In the genomic region with DNA sequence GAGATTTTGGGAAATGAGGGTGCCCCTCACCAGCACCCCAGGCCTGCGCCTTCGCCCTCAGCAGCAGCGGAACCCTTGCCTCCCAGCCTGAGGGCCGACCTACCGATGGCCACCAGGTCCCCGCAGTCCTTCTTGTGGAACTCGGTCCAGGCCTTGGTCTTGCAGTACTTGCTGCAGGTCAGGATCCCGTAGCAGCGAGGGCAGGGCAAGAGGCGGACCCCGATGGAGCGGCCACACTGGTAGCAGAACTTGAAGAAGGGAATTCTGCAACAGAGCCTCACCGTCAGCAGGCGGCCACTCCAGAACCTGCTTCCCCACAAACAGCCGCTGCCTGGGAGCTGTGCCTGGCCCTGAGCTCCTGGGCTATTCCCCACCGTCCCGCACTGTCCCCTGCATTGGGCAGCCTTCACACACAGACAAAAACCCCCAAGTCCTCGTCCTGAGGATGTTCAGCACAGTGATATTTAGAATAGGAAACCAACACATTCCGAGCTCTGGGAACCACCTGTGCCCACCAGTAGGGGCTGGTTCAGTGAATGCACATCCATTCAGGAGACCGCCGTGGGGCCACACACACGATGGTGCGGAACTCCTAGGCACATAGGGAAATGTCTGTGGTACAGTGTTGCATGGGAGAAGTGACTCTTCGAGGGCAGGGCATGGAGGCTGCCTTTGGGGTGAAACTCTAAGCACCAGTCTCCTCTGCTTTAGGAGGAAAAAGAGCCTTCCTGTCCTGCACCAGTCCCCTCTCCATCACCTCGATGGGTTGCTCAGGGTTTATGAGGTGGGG, we compare ENCODE assay signal across 19 cellular contexts. TPM values are rescaled to one million over a fixed set of nuclear protein-coding genes. Genes with fewer than 3 reads are reported as not detected.
DNase-seq lines count a peak whose midpoint lies in the region; ATAC-seq and TF ChIP-seq lines count a peak whose summit lies in the region.
"Had no signal": no experiment of that assay in that cellular context is flagged by ENCODE, and none has a peak within 500 bp of the region (broad histone marks: within the 10 kb centered on the region; RNA-seq: fewer than 3 reads in every experiment).

No MANE protein-coding gene starts in this region.

- TF ChIP-seq CTCF in left ventricle myocardium inferior (IDR thresholded peaks at IDR 0.05; ENCODE audit: borderline replicate concordance) (no peak), lung (IDR thresholded peaks at IDR 0.05; ENCODE audit: control extremely low read depth, extremely low read depth) (no peak), tibial artery (IDR thresholded peaks at IDR 0.05) (no peak)

- H3K4me3 ChIP-seq in left ventricle myocardium inferior (no peak overlapping the region), lung (no peak overlapping the region), tibial artery (no peak overlapping the region)
- H3K4me3 ChIP-seq: suprapubic skin had no signal

- H3K36me3 ChIP-seq in left ventricle myocardium inferior = no peaks in the 10 kb centered on the region
- H3K36me3 ChIP-seq in lung (ENCODE audit: control insufficient read depth in 2 of 2, insufficient read depth in 2 of 2, low read length in 2 of 2) = no peaks in the 10 kb centered on the region
- H3K36me3 ChIP-seq in tibial artery = peaks cover 2 to 13% (median 8%) of the 10 kb centered on the region in 3 donors
- H3K36me3 ChIP-seq: suprapubic skin had no signal

- H3K27ac ChIP-seq in left ventricle myocardium inferior (replicated peaks) (no peak overlapping the region), lung (ENCODE audit: low read depth in 1 of 2, low read length in 1 of 2) (no peak overlapping the region), tibial artery (no peak overlapping the region)
- H3K27ac ChIP-seq: KMS-11, suprapubic skin had no signal

- intact Hi-C loops in cardiac septum (cut with DNase I) (no loop called here), left ventricle myocardium inferior (cut with micrococcal nuclease) (no loop called here), tibial artery (cut with DNase I; ENCODE audit: low total_unique reads) (no loop called here)

- no peak for ATAC-seq in lung (ENCODE audit: insufficient read depth, low FRiP score)
- no peak for ATAC-seq in GM19455 (IDR thresholded peaks at IDR 0.05; ENCODE audit: unreplicated experiment)
- ATAC-seq: effector memory CD8-positive, alpha-beta T cell; left colon had no signal

- H3K4me1 ChIP-seq in left ventricle myocardium inferior (no peaks in the 10 kb centered on the region), lung (ENCODE audit: control insufficient read depth in 2 of 2, insufficient read depth in 2 of 2, low read length in 2 of 2) (peaks cover 0 to 2% of the 10 kb centered on the region in 2 donors), tibial artery (no peaks in the 10 kb centered on the region)
- H3K4me1 ChIP-seq: suprapubic skin had no signal

- peaks cover 30% of the 10 kb centered on the region for H3K9me3 ChIP-seq in left ventricle myocardium inferior (replicated peaks)
- peaks cover 0 to 6% of the 10 kb centered on the region in 2 donors for H3K9me3 ChIP-seq in lung (ENCODE audit: control insufficient read depth in 2 of 2, insufficient read depth in 1 of 2, low read length in 1 of 2)
- H3K9me3 ChIP-seq in tibial artery = peaks cover 0 to 27% (median 0%) of the 10 kb centered on the region in 3 donors

- no peaks in the 10 kb centered on the region for H3K27me3 ChIP-seq in left ventricle myocardium inferior (ENCODE audit: low read depth)
- H3K27me3 ChIP-seq in lung (ENCODE audit: control insufficient read depth, insufficient read depth) = no peaks in the 10 kb centered on the region
- no peaks in the 10 kb centered on the region for H3K27me3 ChIP-seq in tibial artery
- H3K27me3 ChIP-seq: suprapubic skin had no signal

- 92 to 93% methylated on average over 25 of the region's 25 CpGs for WGBS in lung, 2 donors

- DNase-seq in cardiac septum (ENCODE audit: low spot score) = peak; percentile 64
- no peak for DNase-seq in left ventricle myocardium inferior
- peak; percentile 33 for DNase-seq in activated CD8-positive, alpha-beta memory T cell treated with anti-CD3 and anti-CD28 coated beads, Interleukin-2, amount 50 U/mL, for 48 hours
- peak; percentile 25 for DNase-seq in lung (ENCODE audit: low spot score)
- peak; percentile 10 to 51 for DNase-seq in tibial artery
- DNase-seq in NCI-H2081 treated with DMSO at 0.1 percent for 48 hours (lab: John Stamatoyannopoulos, UW) = no peak
- no peak for DNase-seq in 8988T
- DNase-seq: ACHN; activated CD4-positive, alpha-beta T cell treated with anti-CD3 and anti-CD28 coated beads, Interleukin-2, amount 50 U/mL, for 48 hours; activated naive CD8-positive, alpha-beta T cell treated with anti-CD3 and anti-CD28 coated beads for 36 hours; C1 segment of cervical spinal cord; effector memory CD8-positive, alpha-beta T cell; GOT3; NCI-H187 treated with DMSO at 0.1 percent for 48 hours; SHP77 had no signal

RNA-seq across cellular contexts. Expression of a gene that starts 45.6 kb away (rescaled TPM):
- total RNA-seq in cardiac septum = 291 TPM
- 187 TPM for total RNA-seq in left ventricle myocardium inferior
- total RNA-seq in lung = 10 to 100 TPM; 23.2 to 62.5 TPM
- 10 to 100 TPM; 24.6 to 28.5 TPM for polyA plus RNA-seq in lung

Comparison
In these comparisons a context has a peak if more than half of its experiments do, and no peak if none do; other contexts are left out.
1. DNase-seq: peak in cardiac septum (single experiment), activated CD8-positive, alpha-beta memory T cell treated with anti-CD3 and anti-CD28 coated beads, Interleukin-2, amount 50 U/mL, for 48 hours (single experiment), lung (single experiment) and tibial artery (2 of 2); none in left ventricle myocardium inferior (single experiment), NCI-H2081 treated with DMSO at 0.1 percent for 48 hours (single experiment) and 8988T (single experiment).